In genomic region chr15:55245058-55245457, GRCh38 we compare ENCODE assay signal across 13 cellular contexts.
"Had no signal": no experiment of that assay in that cellular context is flagged by ENCODE, and none has a peak within 500 bp of the region (broad histone marks: within the 10 kb centered on the region; RNA-seq: fewer than 3 reads in every experiment).

No MANE protein-coding gene starts in this region.

- H3K4me1 Mint-ChIP-seq: stimulated activated memory B cell treated with anti-CD40 and anti-IgM and Interleukin-4, amounts not matched to agents 10 μg/mL and 1 μg/mL and 100 μg/mL, for 72 hours had no signal

- H3K27ac Mint-ChIP-seq: activated naive CD4-positive, alpha-beta T cell treated with anti-CD3 and anti-CD28 coated beads, Interleukin-2, amount 10 ng/mL, durations not matched to agents 7 days and 5 days; naive B cell; stimulated activated memory B cell treated with anti-CD40 and anti-IgM and Interleukin-4, amounts not matched to agents 10 μg/mL and 1 μg/mL and 100 μg/mL, for 72 hours; type B pancreatic cell had no signal

- DNase-seq: activated CD4-positive, alpha-beta T cell treated with anti-CD3 and anti-CD28 coated beads, Interleukin-2, amount 50 U/mL, for 48 hours; activated naive CD4-positive, alpha-beta T cell treated with anti-CD3 and anti-CD28 coated beads, Interleukin-2, amount 10 ng/mL, durations not matched to agents 7 days and 5 days; dorsolateral prefrontal cortex; immature natural killer cell; naive B cell; posterior cingulate gyrus; SJCRH30; SW 1271; T-helper 9 cell; WERI-Rb-1 had no signal

- ATAC-seq: esophagus mucosa; stimulated activated memory B cell treated with anti-CD40 and anti-IgM and Interleukin-4, amounts not matched to agents 10 μg/mL and 1 μg/mL and 100 μg/mL, for 72 hours had no signal

- H3K27me3 Mint-ChIP-seq: activated naive CD4-positive, alpha-beta T cell treated with anti-CD3 and anti-CD28 coated beads, Interleukin-2, amount 10 ng/mL, durations not matched to agents 7 days and 5 days; naive B cell; stimulated activated memory B cell treated with anti-CD40 and anti-IgM and Interleukin-4, amounts not matched to agents 10 μg/mL and 1 μg/mL and 100 μg/mL, for 72 hours; type B pancreatic cell had no signal

- H3K36me3 Mint-ChIP-seq: type B pancreatic cell had no signal

- H3K4me3 Mint-ChIP-seq: activated naive CD4-positive, alpha-beta T cell treated with anti-CD3 and anti-CD28 coated beads, Interleukin-2, amount 10 ng/mL, durations not matched to agents 7 days and 5 days; naive B cell; stimulated activated memory B cell treated with anti-CD40 and anti-IgM and Interleukin-4, amounts not matched to agents 10 μg/mL and 1 μg/mL and 100 μg/mL, for 72 hours; type B pancreatic cell had no signal

- H3K9me3 Mint-ChIP-seq: activated naive CD4-positive, alpha-beta T cell treated with anti-CD3 and anti-CD28 coated beads, Interleukin-2, amount 10 ng/mL, durations not matched to agents 7 days and 5 days; immature natural killer cell; naive B cell; stimulated activated memory B cell treated with anti-CD40 and anti-IgM and Interleukin-4, amounts not matched to agents 10 μg/mL and 1 μg/mL and 100 μg/mL, for 72 hours; type B pancreatic cell had no signal
